8 cellular contexts compared by ENCODE assay signal in genomic region chr4:109432203-109432602, GRCh38. TPM values are rescaled to one million over a fixed set of nuclear protein-coding genes. Genes with fewer than 3 reads are reported as not detected.
A peak's percentile ranks its signal among the peaks of the same experiment; 100 is the strongest.
DNase-seq lines count a peak whose midpoint lies in the region; ATAC-seq and TF ChIP-seq lines count a peak whose summit lies in the region.

No MANE protein-coding gene starts in this region.

- ATAC-seq in HCT116: no peak
- no peak for ATAC-seq in activated naive CD8-positive, alpha-beta T cell treated with anti-CD3 and anti-CD28 coated beads, Interleukin-2, amount 50 U/mL, for 24 hours

- H3K4me1 ChIP-seq in ACC112 (ENCODE audit: control insufficient read depth, insufficient read depth, low read length, unreplicated experiment) (peaks cover 31% of the 10 kb centered on the region), HCT116 (ENCODE audit: control insufficient read depth in 1 of 2, insufficient read depth in 2 of 2, low read length in 2 of 2) (peaks cover 7 to 22% of the 10 kb centered on the region in 2 experiments; a peak in 3 of 4 replicates), mucosa of stomach (ENCODE audit: control insufficient read depth, insufficient read depth, low read length) (peaks cover 20% of the 10 kb centered on the region), thyroid gland (peaks cover 21 to 29% of the 10 kb centered on the region in 2 donors)

- no peaks in the 10 kb centered on the region for H3K9me3 Mint-ChIP-seq in activated naive CD8-positive, alpha-beta T cell treated with anti-CD3 and anti-CD28 coated beads, Interleukin-2, amount 50 U/mL, for 24 hours

- H3K27ac Mint-ChIP-seq in activated naive CD8-positive, alpha-beta T cell treated with anti-CD3 and anti-CD28 coated beads, Interleukin-2, amount 50 U/mL, for 24 hours: peak overlapping the region; percentile 92

- RAD21 ChIA-PET in HCT116 (lab: Charles Lee; ENCODE audit: low non-redundant PET in 1 of 2, low total read pairs in 2 of 2, uncharacterized antibody in 2 of 2, unreplicated experiment in 2 of 2): no interaction called here

- no peak for TF ChIP-seq RAD21 in HCT116 (IDR thresholded peaks at IDR 0.05; ENCODE audit: low read depth)

- intact Hi-C loops in HCT116 (cut with micrococcal nuclease): no loop called here
- intact Hi-C loops in thyroid gland (cut with DNase I): loop anchor here (5.0 to 10.0 kb wide), 4 partner anchors 123 to 375 kb away; partner anchors contain the start of genes CASP6 and PLA2G12A

- H3K4me1 Mint-ChIP-seq in activated naive CD8-positive, alpha-beta T cell treated with anti-CD3 and anti-CD28 coated beads, Interleukin-2, amount 50 U/mL, for 24 hours: peaks cover 49% of the 10 kb centered on the region

- H3K79me2 ChIP-seq in ACC112 (ENCODE audit: control insufficient read depth, insufficient read depth, low read length, unreplicated experiment) (peaks cover 60% of the 10 kb centered on the region), HCT116 (ENCODE audit: insufficient read depth, low read length) (peaks cover 38% of the 10 kb centered on the region)

- peaks cover 9% of the 10 kb centered on the region for H3K36me3 Mint-ChIP-seq in activated naive CD8-positive, alpha-beta T cell treated with anti-CD3 and anti-CD28 coated beads, Interleukin-2, amount 50 U/mL, for 24 hours (ENCODE audit: low read depth)

- no TSS peak for BruUV-seq in HCT116 (replicated peaks; lab: Mats Ljungman, UMichigan)

- peak overlapping the region; percentile 83 for H3K4me3 Mint-ChIP-seq in activated naive CD8-positive, alpha-beta T cell treated with anti-CD3 and anti-CD28 coated beads, Interleukin-2, amount 50 U/mL, for 24 hours

- no peaks in the 10 kb centered on the region for H3K27me3 Mint-ChIP-seq in activated naive CD8-positive, alpha-beta T cell treated with anti-CD3 and anti-CD28 coated beads, Interleukin-2, amount 50 U/mL, for 24 hours

- H3K36me3 ChIP-seq in ACC112 (ENCODE audit: insufficient read depth, low read length) (0 out of 2 replicates have a peak, but pooled peaks cover 5% of the 10 kb centered on the region), HCT116 (ENCODE audit: control insufficient read depth in 1 of 2, insufficient read depth in 2 of 2, low read length in 2 of 2) (no peaks in the 10 kb centered on the region; a peak in 1 of 4 replicates), mucosa of stomach (ENCODE audit: control insufficient read depth, insufficient read depth, low read length) (no peaks in the 10 kb centered on the region), thyroid gland (no peaks in the 10 kb centered on the region)

- TF ChIP-seq POLR2A in HCT116 (IDR thresholded peaks at IDR 0.05; ENCODE audit: borderline replicate concordance, extremely low read depth, insufficient read depth, insufficient read length) (no peak), thyroid gland (IDR thresholded peaks at IDR 0.05) (no peak)

- POLR2A ChIA-PET in HCT116 (lab: Charles Lee): no interaction called here

- H2AFZ ChIP-seq in ACC112 (ENCODE audit: low read length, unreplicated experiment): peak overlapping the region; percentile 58
- no peak overlapping the region for H2AFZ ChIP-seq in HCT116 (ENCODE audit: low read depth, low read length, poor library complexity, severe bottlenecking)

- WGBS in thyroid gland, 2 donors: 78 to 81% methylated on average over 1 of the region's 1 CpG

- H3K27ac ChIP-seq in ACC112 (ENCODE audit: low read depth, low read length): peak overlapping the region; percentile 56; the same call in 1 of the 2 replicates
- H3K27ac ChIP-seq in HCT116 (ENCODE audit: low read depth, low read length): no peak overlapping the region
- H3K27ac ChIP-seq in thyroid gland: peak overlapping the region in 1 of 3 donors; percentile 86

- H3K9me3 ChIP-seq in HCT116 (ENCODE audit: control insufficient read depth in 1 of 2, insufficient read depth in 1 of 2, low read depth in 1 of 2, low read length in 2 of 2) (no peaks in the 10 kb centered on the region), mucosa of stomach (ENCODE audit: control insufficient read depth, low read length) (no peaks in the 10 kb centered on the region), thyroid gland (no peaks in the 10 kb centered on the region)

- CTCF ChIA-PET in HCT116 (lab: Charles Lee): no interaction called here

- H3K4me2 ChIP-seq in HCT116 (ENCODE audit: low read length): peak overlapping the region; percentile 89

- H3K27me3 ChIP-seq in ACC112 (ENCODE audit: insufficient read depth, low read length): no peaks in the 10 kb centered on the region
- H3K27me3 ChIP-seq in HCT116 (ENCODE audit: insufficient read depth, low read length): no peaks in the 10 kb centered on the region
- no peaks in the 10 kb centered on the region for H3K27me3 ChIP-seq in mucosa of stomach (ENCODE audit: control insufficient read depth, insufficient read depth, low read length)
- no peaks in the 10 kb centered on the region for H3K27me3 ChIP-seq in thyroid gland

- peak overlapping the region; percentile 100 for H3K4me3 ChIP-seq in ACC112 (ENCODE audit: low read depth, low read length)
- H3K4me3 ChIP-seq in HCT116 (replicated peaks in 1 of 2; ENCODE audit: low read depth in 1 of 2, low read length in 2 of 2): peak overlapping the region; percentile 77 to 89; a peak in 3 of 4 replicates
- no peak overlapping the region for H3K4me3 ChIP-seq in mucosa of stomach (ENCODE audit: low read length)
- H3K4me3 ChIP-seq in thyroid gland (replicated peaks in 1 of 3): no peak overlapping the region

- H3K9me2 ChIP-seq in HCT116 (ENCODE audit: insufficient read depth): no peaks in the 10 kb centered on the region

- no peak for TF ChIP-seq CTCF in HCT116 (IDR thresholded peaks at IDR 0.05 in 2 of 3, conservative IDR thresholded peaks at IDR 0.05 in 1 of 3; ENCODE audit: borderline replicate concordance in 1 of 3, insufficient read depth in 1 of 3, low read depth in 2 of 3, low read length in 2 of 3)
- TF ChIP-seq CTCF in thyroid gland (IDR thresholded peaks at IDR 0.05): no peak

- DNase-seq in HCT116 (ENCODE audit: low read depth, low spot score): no peak
- no peak for DNase-seq in activated naive CD8-positive, alpha-beta T cell treated with anti-CD3 and anti-CD28 coated beads, Interleukin-2, amount 50 U/mL, for 24 hours
- no peak for DNase-seq in mesenteric fat pad (ENCODE audit: low spot score)
- DNase-seq in thyroid gland: no peak
- DNase-seq in D341Med (ENCODE audit: low spot score): no peak
- no peak for DNase-seq in globus pallidus (ENCODE audit: low spot score)

- peaks cover 13% of the 10 kb centered on the region; the same call in 1 of the 2 replicates for H4K20me1 ChIP-seq in HCT116 (ENCODE audit: insufficient read depth)

- H3K9ac ChIP-seq in HCT116 (ENCODE audit: low read length): peak overlapping the region; percentile 74
- peak overlapping the region; percentile 91 for H3K9ac ChIP-seq in mucosa of stomach (ENCODE audit: low read length)

TF ChIP-seq in HCT116, 20 proteins besides CTCF, POLR2A, EP300 and RAD21:
- TF ChIP-seq CBX3 (IDR thresholded peaks at IDR 0.05; ENCODE audit: low read depth): no peak
- TF ChIP-seq, protein P1, sequence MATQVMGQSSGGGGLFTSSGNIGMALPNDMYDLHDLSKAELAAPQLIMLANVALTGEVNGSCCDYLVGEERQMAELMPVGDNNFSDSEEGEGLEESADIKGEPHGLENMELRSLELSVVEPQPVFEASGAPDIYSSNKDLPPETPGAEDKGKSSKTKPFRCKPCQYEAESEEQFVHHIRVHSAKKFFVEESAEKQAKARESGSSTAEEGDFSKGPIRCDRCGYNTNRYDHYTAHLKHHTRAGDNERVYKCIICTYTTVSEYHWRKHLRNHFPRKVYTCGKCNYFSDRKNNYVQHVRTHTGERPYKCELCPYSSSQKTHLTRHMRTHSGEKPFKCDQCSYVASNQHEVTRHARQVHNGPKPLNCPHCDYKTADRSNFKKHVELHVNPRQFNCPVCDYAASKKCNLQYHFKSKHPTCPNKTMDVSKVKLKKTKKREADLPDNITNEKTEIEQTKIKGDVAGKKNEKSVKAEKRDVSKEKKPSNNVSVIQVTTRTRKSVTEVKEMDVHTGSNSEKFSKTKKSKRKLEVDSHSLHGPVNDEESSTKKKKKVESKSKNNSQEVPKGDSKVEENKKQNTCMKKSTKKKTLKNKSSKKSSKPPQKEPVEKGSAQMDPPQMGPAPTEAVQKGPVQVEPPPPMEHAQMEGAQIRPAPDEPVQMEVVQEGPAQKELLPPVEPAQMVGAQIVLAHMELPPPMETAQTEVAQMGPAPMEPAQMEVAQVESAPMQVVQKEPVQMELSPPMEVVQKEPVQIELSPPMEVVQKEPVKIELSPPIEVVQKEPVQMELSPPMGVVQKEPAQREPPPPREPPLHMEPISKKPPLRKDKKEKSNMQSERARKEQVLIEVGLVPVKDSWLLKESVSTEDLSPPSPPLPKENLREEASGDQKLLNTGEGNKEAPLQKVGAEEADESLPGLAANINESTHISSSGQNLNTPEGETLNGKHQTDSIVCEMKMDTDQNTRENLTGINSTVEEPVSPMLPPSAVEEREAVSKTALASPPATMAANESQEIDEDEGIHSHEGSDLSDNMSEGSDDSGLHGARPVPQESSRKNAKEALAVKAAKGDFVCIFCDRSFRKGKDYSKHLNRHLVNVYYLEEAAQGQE (IDR thresholded peaks at IDR 0.05; ENCODE audit: low read depth): no peak

RNA-seq across cellular contexts. Expression of gene SEC24B, which starts 1.4 kb away (rescaled TPM):
- total RNA-seq in HCT116 (2021; ENCODE audit: unreplicated experiment) (33.0 TPM), mesenteric fat pad (33.5 TPM), thyroid gland (10 to 100 TPM; 39.5 to 49.1 (median 42.6) TPM)
- 17.7 and 21.0 TPM in 2 replicates for polyA plus RNA-seq in HCT116 (2012)

Comparison
In these comparisons a context has a peak if more than half of its experiments do, and no peak if none do; other contexts are left out.
1. H3K4me3 ChIP-seq: peak in ACC112 (single experiment) and HCT116 (2 of 2); none in mucosa of stomach (single experiment) and thyroid gland (0 of 3).